Comparison of ENCODE assay signal across 14 cellular contexts in genomic region chr6:50819527-50819905, GRCh38. TPM values are rescaled to one million over a fixed set of nuclear protein-coding genes. Genes with fewer than 3 reads are reported as not detected.
DNase-seq lines count a peak whose midpoint lies in the region; ATAC-seq and TF ChIP-seq lines count a peak whose summit lies in the region.
"Had no signal": no experiment of that assay in that cellular context is flagged by ENCODE, and none has a peak within 500 bp of the region (broad histone marks: within the 10 kb centered on the region; RNA-seq: fewer than 3 reads in every experiment).

No MANE protein-coding gene starts in this region.

- H3K23ac ChIP-seq in mesenchymal stem cell (ENCODE audit: low read length in 2 of 2): no peak overlapping the region

- H3K36me3 ChIP-seq in HEK293 (ENCODE audit: control insufficient read depth in 2 of 2, insufficient read depth in 1 of 2, low read length in 2 of 2) (no peaks in the 10 kb centered on the region), mesenchymal stem cell (ENCODE audit: control insufficient read depth in 1 of 2, insufficient read depth in 2 of 2, low read depth in 1 of 2, low read length in 2 of 2) (no peaks in the 10 kb centered on the region), PC-3 (ENCODE audit: low read depth, low read length) (no peaks in the 10 kb centered on the region)

- H2BK120ac ChIP-seq in mesenchymal stem cell (ENCODE audit: low read depth, low read length): no peak overlapping the region

- H3K79me2 ChIP-seq in PC-3 (ENCODE audit: low read length): no peaks in the 10 kb centered on the region

- BruUV-seq in PC-3 (replicated peaks; lab: Mats Ljungman, UMichigan): no TSS peak

- peak overlapping the region; percentile 59 for H3K4me3 Mint-ChIP-seq in endothelial cell (ENCODE audit: unreplicated experiment)

- H3K36me3 Mint-ChIP-seq in endothelial cell (ENCODE audit: low read depth, unreplicated experiment): no peaks in the 10 kb centered on the region
- H3K36me3 Mint-ChIP-seq: stimulated activated memory B cell treated with anti-CD40 and anti-IgM and Interleukin-4, amounts not matched to agents 10 μg/mL and 1 μg/mL and 100 μg/mL, for 72 hours had no signal

- no peak overlapping the region for H3K14ac ChIP-seq in mesenchymal stem cell (ENCODE audit: low read length in 2 of 2)

- 1% methylated on average over 43 of the region's 44 CpGs for WGBS in mesenchymal stem cell

- H3K4me1 ChIP-seq in HEK293 (ENCODE audit: control insufficient read depth, insufficient read depth, low read length) (no peaks in the 10 kb centered on the region), mesenchymal stem cell (ENCODE audit: control insufficient read depth, insufficient read depth, low read depth, low read length) (peaks cover 19% of the 10 kb centered on the region), PC-3 (ENCODE audit: insufficient read depth, low read length) (peaks cover 19% of the 10 kb centered on the region; the same call in 1 of the 2 replicates)

- POLR2A ChIA-PET in HEK293 (lab: Yijun Ruan, JAX) (no interaction called here), PC-3 (lab: Charles Lee; ENCODE audit: unreplicated experiment) (no interaction called here)

- H3K4me2 ChIP-seq in mesenchymal stem cell (ENCODE audit: low read length, poor library complexity, severe bottlenecking) (peak overlapping the region; percentile 57), PC-3 (ENCODE audit: low read length) (no peak overlapping the region)

- H2BK12ac ChIP-seq in mesenchymal stem cell (ENCODE audit: low read length in 2 of 2): no peak overlapping the region

- no peak for ATAC-seq in PC-3
- ATAC-seq: stimulated activated memory B cell treated with anti-CD40 and anti-IgM and Interleukin-4, amounts not matched to agents 10 μg/mL and 1 μg/mL and 100 μg/mL, for 72 hours had no signal

- intact Hi-C loops in PC-3 (cut with micrococcal nuclease): loop anchor here (5.0 to 10.0 kb wide), 3 partner anchors 208 to 1143 kb away; no protein-coding TSS in a partner anchor

- H3K27ac Mint-ChIP-seq in endothelial cell (ENCODE audit: unreplicated experiment): no peak overlapping the region
- H3K27ac Mint-ChIP-seq: CD4-positive, alpha-beta memory T cell; stimulated activated memory B cell treated with anti-CD40 and anti-IgM and Interleukin-4, amounts not matched to agents 10 μg/mL and 1 μg/mL and 100 μg/mL, for 72 hours had no signal

- H3K9me3 Mint-ChIP-seq in endothelial cell (ENCODE audit: unreplicated experiment): no peaks in the 10 kb centered on the region
- H3K9me3 Mint-ChIP-seq: stimulated activated memory B cell treated with anti-CD40 and anti-IgM and Interleukin-4, amounts not matched to agents 10 μg/mL and 1 μg/mL and 100 μg/mL, for 72 hours had no signal

- no peaks in the 10 kb centered on the region for H3F3A ChIP-seq in PC-3 (ENCODE audit: low read length, unreplicated experiment)

- H3K9me3 ChIP-seq in HEK293 (ENCODE audit: control insufficient read depth, insufficient read depth, low read depth, low read length) (no peaks in the 10 kb centered on the region; the same call in 1 of the 2 replicates), mesenchymal stem cell (ENCODE audit: control insufficient read depth, low read length) (no peaks in the 10 kb centered on the region), PC-3 (ENCODE audit: low read length) (no peaks in the 10 kb centered on the region)

- no peak overlapping the region for H2BK5ac ChIP-seq in mesenchymal stem cell (ENCODE audit: low read depth, low read length, poor library complexity, severe bottlenecking)

- peak overlapping the region; percentile 49 for H3K27ac ChIP-seq in 22Rv1
- no peak overlapping the region for H3K27ac ChIP-seq in HEK293 (ENCODE audit: extremely low read depth, low read depth, low read length)
- H3K27ac ChIP-seq in mesenchymal stem cell (ENCODE audit: low read length, poor library complexity, severe bottlenecking): no peak overlapping the region
- no peak overlapping the region for H3K27ac ChIP-seq in PC-3 (ENCODE audit: low read length)
- H3K27ac ChIP-seq in substantia nigra (ENCODE audit: low read depth, low read length, poor library complexity, severe bottlenecking): no peak overlapping the region

- H4K20me1 ChIP-seq in PC-3 (ENCODE audit: low read length): no peaks in the 10 kb centered on the region

- no peak overlapping the region for H3K18ac ChIP-seq in mesenchymal stem cell (ENCODE audit: low read depth in 1 of 2, low read length in 2 of 2)

- in situ Hi-C loops in GM13977 (cut with MboI; ENCODE audit: low pct_unique_long_range_greater_than_20kb, low sequenced_read_pairs, unreplicated experiment): loop anchor here (25.0 kb wide), 2 partner anchors 1018 to 1193 kb away; no protein-coding TSS in a partner anchor

- H2BK15ac ChIP-seq in mesenchymal stem cell (ENCODE audit: low read depth, poor library complexity, severe bottlenecking): no peak overlapping the region

- H4K8ac ChIP-seq in mesenchymal stem cell (ENCODE audit: low read length): no peak overlapping the region

- H3K27me3 ChIP-seq in mesenchymal stem cell (ENCODE audit: control insufficient read depth in 1 of 2, insufficient read depth in 1 of 2, low read length in 2 of 2): peaks cover 71 to 84% of the 10 kb centered on the region in 2 experiments
- H3K27me3 ChIP-seq in PC-3 (ENCODE audit: low read length): peaks cover 29% of the 10 kb centered on the region

- no peaks in the 10 kb centered on the region for H3K9me2 ChIP-seq in PC-3 (replicated peaks; ENCODE audit: low read length)

- H3K4me1 Mint-ChIP-seq in endothelial cell (ENCODE audit: unreplicated experiment): peaks cover 30% of the 10 kb centered on the region

- H3K4me3 ChIP-seq in HEK293 (ENCODE audit: low read depth, low read length): peak overlapping the region; percentile 20
- peak overlapping the region; percentile 40 to 50 for H3K4me3 ChIP-seq in mesenchymal stem cell (ENCODE audit: insufficient read depth in 1 of 2, low read depth in 1 of 2, low read length in 2 of 2)
- H3K4me3 ChIP-seq in PC-3 (ENCODE audit: low read length): no peak overlapping the region

- H4K91ac ChIP-seq in mesenchymal stem cell (ENCODE audit: low read length): no peak overlapping the region

- no peak overlapping the region for H3K4ac ChIP-seq in mesenchymal stem cell (ENCODE audit: low read depth in 1 of 2, low read length in 2 of 2)

- TF ChIP-seq CTCF in 22Rv1 (IDR thresholded peaks at IDR 0.05) (no peak), HEK293 (tag by site-specific recombination; IDR thresholded peaks at IDR 0.05) (no peak), endothelial cell (IDR thresholded peaks at IDR 0.05; ENCODE audit: unreplicated experiment) (no peak), PC-3 (conservative IDR thresholded peaks at IDR 0.05; ENCODE audit: low read depth, low read length) (no peak), GM13977 (IDR thresholded peaks at IDR 0.05; ENCODE audit: extremely low read depth, insufficient read depth, missing control alignments) (no peak)

- no peaks in the 10 kb centered on the region for H3K79me1 ChIP-seq in mesenchymal stem cell (replicated peaks; ENCODE audit: low read length, poor library complexity, severe bottlenecking)

- H3K9ac ChIP-seq in mesenchymal stem cell (ENCODE audit: low read length): no peak overlapping the region
- no peak overlapping the region for H3K9ac ChIP-seq in PC-3 (ENCODE audit: low read length)

- H2AFZ ChIP-seq in mesenchymal stem cell (ENCODE audit: low read depth, low read length) (no peak overlapping the region), PC-3 (ENCODE audit: low read length) (no peak overlapping the region)

- H3K27me3 Mint-ChIP-seq in endothelial cell (ENCODE audit: unreplicated experiment): peaks cover 35% of the 10 kb centered on the region

- H2AK5ac ChIP-seq in mesenchymal stem cell (ENCODE audit: low read length, severe bottlenecking): no peak overlapping the region

- DNase-seq in endothelial cell (ENCODE audit: low spot score) (peak; percentile 61), mesenchymal stem cell (peak; percentile 1), PC-3 (no peak), GM13977 (ENCODE audit: low spot score) (no peak), germinal center (ENCODE audit: low spot score) (no peak), substantia nigra (lab: John Stamatoyannopoulos, UW) (no peak)
- DNase-seq: activated CD4-positive, alpha-beta T cell treated with anti-CD3 and anti-CD28 coated beads for 1 hour; amygdala; CD4-positive, alpha-beta memory T cell; head of caudate nucleus had no signal

- CTCF ChIA-PET in HEK293 (lab: Yijun Ruan, JAX) (interaction anchor here (0.6 kb wide), 1 partner anchor 1132 kb away, joined by 3 read pairs; no protein-coding TSS in a partner anchor), PC-3 (lab: Charles Lee) (no interaction called here)

TF ChIP-seq in HEK293, 187 proteins besides CTCF, POLR2A, EP300 and RAD21:
- TF ChIP-seq SCRT1 (tag by site-specific recombination; IDR thresholded peaks at IDR 0.05; ENCODE audit: borderline replicate concordance): no peak
TF ChIP-seq in HEK293: peak in this region for 0.

RNA-seq across cellular contexts. Expression of gene TFAP2B, which starts 0.8 kb away (rescaled TPM):
- total RNA-seq in endothelial cell (ENCODE audit: unreplicated experiment) (not detected), PC-3 (2014; rRNA removed) (not detected in 2 replicates)
- polyA plus RNA-seq in mesenchymal stem cell (2013, experiment 1 of 2): not detected
- polyA plus RNA-seq in mesenchymal stem cell (2013, experiment 2 of 2): not detected
- total RNA-seq: CD4-positive, alpha-beta memory T cell; LHCN-M2 had no signal
- polyA plus RNA-seq: CD4-positive, alpha-beta memory T cell had no signal

Comparison
In these comparisons a context has a peak if more than half of its experiments do, and no peak if none do; other contexts are left out.
1. DNase-seq: peak in endothelial cell (single experiment) and mesenchymal stem cell (single experiment); none in PC-3 (single experiment), GM13977 (single experiment), germinal center (single experiment) and substantia nigra (0 of 49).